ENCODE assay signal across 1 cellular context in the genomic region with DNA sequence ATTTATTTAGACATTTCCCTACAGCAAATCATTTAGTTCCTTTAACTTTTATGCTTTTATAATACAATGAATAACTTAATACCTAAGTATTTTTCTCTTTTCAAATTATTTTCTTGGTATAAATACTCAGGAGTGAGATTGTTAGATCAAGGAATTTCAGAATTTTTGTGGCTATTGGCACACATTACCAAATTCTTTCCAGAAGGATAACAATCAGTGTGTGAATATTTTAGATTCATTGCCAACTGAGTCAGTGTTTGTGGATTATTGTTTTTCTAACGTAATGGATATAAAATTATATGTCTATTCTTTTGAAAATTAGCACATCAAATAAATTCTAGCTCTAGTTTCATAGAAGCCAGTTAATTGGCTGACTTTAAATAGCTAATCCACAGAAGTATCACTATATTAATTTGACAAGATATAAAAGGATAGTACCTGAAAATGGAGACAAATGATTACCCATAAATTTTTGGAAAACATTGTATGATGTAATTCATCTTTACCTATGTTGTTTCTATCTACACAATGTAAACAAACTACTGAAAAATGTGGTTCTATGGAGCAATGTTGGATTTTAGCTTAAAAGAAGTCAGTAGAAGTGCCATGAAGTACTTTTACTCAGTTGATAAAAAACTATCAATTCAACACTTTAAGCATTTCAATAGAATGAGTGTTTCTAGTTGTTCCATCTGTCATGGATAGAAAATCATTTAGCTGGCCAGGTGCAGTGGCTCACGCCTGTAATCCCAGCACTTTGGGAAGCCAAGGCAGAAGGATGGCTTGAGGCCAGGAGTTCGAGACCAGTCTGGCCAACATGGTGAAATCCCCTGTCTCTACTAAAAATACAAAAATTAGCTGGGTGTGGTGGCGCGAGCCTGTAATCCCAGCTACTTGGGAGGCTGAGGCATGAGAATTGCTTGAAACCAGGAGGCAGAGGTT.
TF ChIP-seq lines count a peak whose summit lies in the region.

No MANE protein-coding gene starts in this region.

TF ChIP-seq in IMR-90, 13 proteins besides CTCF, POLR2A, EP300 and RAD21 (continued from another document):
- TF ChIP-seq FOS (IDR thresholded peaks at IDR 0.05; ENCODE audit: low read depth, low read length) (no peak), CEBPB (IDR thresholded peaks at IDR 0.05; ENCODE audit: low read depth, low read length) (no peak), BHLHE40 (IDR thresholded peaks at IDR 0.05; ENCODE audit: low read depth, low read length) (no peak), USF2 (IDR thresholded peaks at IDR 0.05; ENCODE audit: low read depth, low read length) (no peak), NFE2L2 (IDR thresholded peaks at IDR 0.05; ENCODE audit: low read depth, low read length) (no peak), MAFK (IDR thresholded peaks at IDR 0.05; ENCODE audit: low read depth, low read length) (no peak), RCOR1 (IDR thresholded peaks at IDR 0.05; ENCODE audit: insufficient replicate concordance, low read length) (no peak)
- TF ChIP-seq, protein P1, sequence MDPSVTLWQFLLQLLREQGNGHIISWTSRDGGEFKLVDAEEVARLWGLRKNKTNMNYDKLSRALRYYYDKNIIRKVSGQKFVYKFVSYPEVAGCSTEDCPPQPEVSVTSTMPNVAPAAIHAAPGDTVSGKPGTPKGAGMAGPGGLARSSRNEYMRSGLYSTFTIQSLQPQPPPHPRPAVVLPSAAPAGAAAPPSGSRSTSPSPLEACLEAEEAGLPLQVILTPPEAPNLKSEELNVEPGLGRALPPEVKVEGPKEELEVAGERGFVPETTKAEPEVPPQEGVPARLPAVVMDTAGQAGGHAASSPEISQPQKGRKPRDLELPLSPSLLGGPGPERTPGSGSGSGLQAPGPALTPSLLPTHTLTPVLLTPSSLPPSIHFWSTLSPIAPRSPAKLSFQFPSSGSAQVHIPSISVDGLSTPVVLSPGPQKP (IDR thresholded peaks at IDR 0.05; ENCODE audit: borderline replicate concordance, low read depth, low read length) = no peak
